In genomic region chr13:98372886-98373285, GRCh38 we compare ENCODE assay signal across 15 cellular contexts.
DNase-seq lines count a peak whose midpoint lies in the region; ATAC-seq and TF ChIP-seq lines count a peak whose summit lies in the region.
"Had no signal": no experiment of that assay in that cellular context is flagged by ENCODE, and none has a peak within 500 bp of the region (broad histone marks: within the 10 kb centered on the region; RNA-seq: fewer than 3 reads in every experiment).

No MANE protein-coding gene starts in this region.

- no peaks in the 10 kb centered on the region for H3K27me3 Mint-ChIP-seq in chondrocyte (ENCODE audit: low read depth)

- no peak overlapping the region for H3K4me3 Mint-ChIP-seq in chondrocyte (ENCODE audit: unreplicated experiment)

- WGBS in transverse colon (ENCODE audit: low coverage in 1 of 2), 2 donors, result 79 to 100% methylated on average over 2 to 8 of the region's 8 CpGs

- DNase-seq in NCI-H187 treated with DMSO at 0.1 percent for 48 hours (lab: John Stamatoyannopoulos, UW) (peak; percentile 37), chondrocyte (ENCODE audit: low spot score) (no peak), kidney tubule cell (ENCODE audit: low spot score) (peak; percentile 20), transverse colon (no peak), globus pallidus (ENCODE audit: low spot score) (no peak), foreskin keratinocyte (no peak)
- DNase-seq in activated effector memory CD4-positive, alpha-beta T cell treated with Interleukin-2 at 50 U/mL for 16 hours, result no peak
- DNase-seq: DMS79; H7; NCI-H1694; NCI-H774; Peyer's patch; stimulated activated CD4-positive, alpha-beta T cell treated with anti-CD3 and anti-CD28 coated beads, Interleukin-15, amount 100 ng/mL, for 24 hours; WERI-Rb-1 had no signal

- H3K4me1 Mint-ChIP-seq in chondrocyte (ENCODE audit: low read depth), result peaks cover 51% of the 10 kb centered on the region

- ATAC-seq in foreskin keratinocyte, result no peak
- ATAC-seq: body of pancreas had no signal

- no peaks in the 10 kb centered on the region for H3K9me3 ChIP-seq in transverse colon
- H3K9me3 ChIP-seq: body of pancreas, Peyer's patch had no signal

- H3K36me3 ChIP-seq in transverse colon, result no peaks in the 10 kb centered on the region
- H3K36me3 ChIP-seq: Peyer's patch had no signal

- no peak for TF ChIP-seq POLR2A in transverse colon (IDR thresholded peaks at IDR 0.05)

- no peak for TF ChIP-seq CTCF in chondrocyte (IDR thresholded peaks at IDR 0.05)
- no peak for TF ChIP-seq CTCF in transverse colon (IDR thresholded peaks at IDR 0.05)
- TF ChIP-seq CTCF in foreskin keratinocyte (conservative IDR thresholded peaks at IDR 0.05), result no peak

- in situ Hi-C loops in transverse colon (cut with MboI; ENCODE audit: low pct_ligation_motif_present in 1 of 4, low pct_unique_long_range_greater_than_20kb in 1 of 4, low sequenced_read_pairs in 3 of 4), result no loop called here

- no peak overlapping the region for H3K4me3 ChIP-seq in transverse colon
- H3K4me3 ChIP-seq: body of pancreas, Peyer's patch had no signal

- intact Hi-C loops in transverse colon (cut with DNase I; ENCODE audit: low total_unique reads), result no loop called here

- H3K27ac Mint-ChIP-seq in chondrocyte (ENCODE audit: unreplicated experiment), result peak overlapping the region; percentile 94

- peaks cover 34% of the 10 kb centered on the region for H3K36me3 Mint-ChIP-seq in chondrocyte (ENCODE audit: low read depth)

- no peak for TF ChIP-seq EP300 in transverse colon (IDR thresholded peaks at IDR 0.05; ENCODE audit: low read depth)

- H3K9me3 Mint-ChIP-seq in chondrocyte (ENCODE audit: low read depth), result peaks cover 10% of the 10 kb centered on the region

- H3K27ac ChIP-seq in transverse colon, result peak overlapping the region in 3 of 4 donors; percentile 18 to 31 (median 25)
- H3K27ac ChIP-seq in foreskin keratinocyte, result no peak overlapping the region
- H3K27ac ChIP-seq: body of pancreas, Peyer's patch, WERI-Rb-1 had no signal

- H3K4me1 ChIP-seq in transverse colon (peaks cover 0 to 10% (median 3%) of the 10 kb centered on the region in 4 donors), foreskin keratinocyte (no peaks in the 10 kb centered on the region)

- no peaks in the 10 kb centered on the region for H3K27me3 ChIP-seq in transverse colon
- no peaks in the 10 kb centered on the region for H3K27me3 ChIP-seq in foreskin keratinocyte
- H3K27me3 ChIP-seq: body of pancreas, Peyer's patch had no signal

Comparison
In these comparisons a context has a peak if more than half of its experiments do, and no peak if none do; other contexts are left out.
1. DNase-seq: peak in NCI-H187 treated with DMSO at 0.1 percent for 48 hours (single experiment) and kidney tubule cell (single experiment); none in chondrocyte (single experiment), transverse colon (single experiment), activated effector memory CD4-positive, alpha-beta T cell treated with Interleukin-2 at 50 U/mL for 16 hours (single experiment), globus pallidus (single experiment) and foreskin keratinocyte (0 of 2).